ENCODE assay signal across 24 cellular contexts in genomic region chr4:153713840-153714239, GRCh38. TPM values are rescaled to one million over a fixed set of nuclear protein-coding genes. Genes with fewer than 3 reads are reported as not detected.
DNase-seq lines count a peak whose midpoint lies in the region; ATAC-seq and TF ChIP-seq lines count a peak whose summit lies in the region.
"Had no signal": no experiment of that assay in that cellular context is flagged by ENCODE, and none has a peak within 500 bp of the region (broad histone marks: within the 10 kb centered on the region; RNA-seq: fewer than 3 reads in every experiment).

No MANE protein-coding gene starts in this region.

- no peak overlapping the region for H3K27ac Mint-ChIP-seq in stimulated activated naive B cell treated with anti-CD40 and anti-IgM and Interleukin-4, amounts not matched to agents 10 μg/mL and 1 μg/mL and 100 μg/mL, for 72 hours
- H3K27ac Mint-ChIP-seq: activated B cell treated with CpG ODN at 0.5 μM for 24 hours, neural progenitor cell had no signal

- H3K27ac ChIP-seq in OCI-LY7 (ENCODE audit: low read depth, low read length, poor library complexity, severe bottlenecking) = no peak overlapping the region
- no peak overlapping the region for H3K27ac ChIP-seq in left ventricle myocardium inferior (replicated peaks)
- H3K27ac ChIP-seq: C4-2B, neural progenitor cell, thyroid gland had no signal

- H3K4me3 ChIP-seq in OCI-LY7 (ENCODE audit: low read depth, low read length, poor library complexity, severe bottlenecking) = no peak overlapping the region
- no peak overlapping the region for H3K4me3 ChIP-seq in left ventricle myocardium inferior
- H3K4me3 ChIP-seq: mucosa of descending colon, neural progenitor cell, thyroid gland had no signal

- peaks cover 0 to 4% of the 10 kb centered on the region in 2 donors for H3K36me3 Mint-ChIP-seq in stimulated activated naive B cell treated with anti-CD40 and anti-IgM and Interleukin-4, amounts not matched to agents 10 μg/mL and 1 μg/mL and 100 μg/mL, for 72 hours

- H3K4me3 Mint-ChIP-seq in stimulated activated naive B cell treated with anti-CD40 and anti-IgM and Interleukin-4, amounts not matched to agents 10 μg/mL and 1 μg/mL and 100 μg/mL, for 72 hours = no peak overlapping the region
- H3K4me3 Mint-ChIP-seq: activated B cell treated with CpG ODN at 0.5 μM for 24 hours; central memory CD8-positive, alpha-beta T cell; neural progenitor cell had no signal

- H3K36me3 ChIP-seq in OCI-LY7 (ENCODE audit: insufficient read depth, low read length) (no peaks in the 10 kb centered on the region), left ventricle myocardium inferior (no peaks in the 10 kb centered on the region)
- H3K36me3 ChIP-seq: neural progenitor cell, thyroid gland had no signal

- no TSS peak for BruUV-seq in OCI-LY7 (replicated peaks; lab: Mats Ljungman, UMichigan)

- CTCF ChIA-PET in OCI-LY7 (lab: Charles Lee; ENCODE audit: unreplicated experiment) = no interaction called here

- peaks cover 6 to 9% of the 10 kb centered on the region in 2 donors for H3K9me3 Mint-ChIP-seq in stimulated activated naive B cell treated with anti-CD40 and anti-IgM and Interleukin-4, amounts not matched to agents 10 μg/mL and 1 μg/mL and 100 μg/mL, for 72 hours
- H3K9me3 Mint-ChIP-seq: activated B cell treated with CpG ODN at 0.5 μM for 24 hours; central memory CD8-positive, alpha-beta T cell; neural progenitor cell had no signal

- peak; percentile 78 to 87 for ATAC-seq in activated CD4-positive, CD25-positive, alpha-beta regulatory T cell treated with anti-CD3 and anti-CD28 coated beads, Interleukin-2, amount 50 U/mL, for 24 hours
- peak; percentile 94 for ATAC-seq in esophagus mucosa
- ATAC-seq in stimulated activated naive B cell treated with anti-CD40 and anti-IgM and Interleukin-4, amounts not matched to agents 10 μg/mL and 1 μg/mL and 100 μg/mL, for 72 hours (replicated peaks) = peak; percentile 66 to 73
- ATAC-seq: left colon, mucosa of descending colon had no signal

- H3K9me2 ChIP-seq in OCI-LY7 (ENCODE audit: insufficient read depth, low read length) = no peaks in the 10 kb centered on the region

- H2AFZ ChIP-seq in OCI-LY7 (ENCODE audit: low read length) = no peak overlapping the region
- H2AFZ ChIP-seq: neural progenitor cell had no signal

- no peaks in the 10 kb centered on the region for H3K27me3 ChIP-seq in left ventricle myocardium inferior (ENCODE audit: low read depth)
- H3K27me3 ChIP-seq: neural progenitor cell, thyroid gland had no signal

- intact Hi-C loops in OCI-LY7 (cut with micrococcal nuclease; ENCODE audit: unreplicated experiment) (no loop called here), left ventricle myocardium inferior (cut with micrococcal nuclease) (no loop called here)

- no peaks in the 10 kb centered on the region for H4K20me1 ChIP-seq in OCI-LY7 (ENCODE audit: insufficient read depth, low read length)

- peaks cover 8 to 9% of the 10 kb centered on the region in 2 donors for H3K27me3 Mint-ChIP-seq in stimulated activated naive B cell treated with anti-CD40 and anti-IgM and Interleukin-4, amounts not matched to agents 10 μg/mL and 1 μg/mL and 100 μg/mL, for 72 hours

- H3K4me2 ChIP-seq in OCI-LY7 (ENCODE audit: low read length) = no peak overlapping the region
- H3K4me2 ChIP-seq: neural progenitor cell had no signal

- POLR2A ChIA-PET in OCI-LY7 (lab: Charles Lee) = interaction anchor here (0.7 kb wide), 1 partner anchor 56 kb away, joined by 3 read pairs; no protein-coding TSS in a partner anchor

- DNase-seq in activated CD4-positive, CD25-positive, alpha-beta regulatory T cell (lab: John Stamatoyannopoulos, UW) = no peak
- DNase-seq in RPMI7951 (ENCODE audit: low read depth) (peak; percentile 46), OCI-LY7 (ENCODE audit: low spot score) (no peak), NCI-H748 (lab: John Stamatoyannopoulos, UW; ENCODE audit: unreplicated experiment) (no peak), left ventricle myocardium inferior (no peak)
- DNase-seq in stimulated activated naive B cell treated with anti-CD40 and anti-IgM and Interleukin-4, amounts not matched to agents 10 μg/mL and 1 μg/mL and 100 μg/mL, for 72 hours = no peak
- DNase-seq: 8988T; activated B cell treated with CpG ODN at 0.5 μM for 24 hours; activated CD8-positive, alpha-beta memory T cell treated with anti-CD3 and anti-CD28 coated beads for 24 hours; DMS 273 treated with DMSO at 0.1 percent for 48 hours; effector CD4-positive, alpha-beta T cell; left colon; MM.1S; mucosa of descending colon; NCI-H187; SIG-M5; thyroid gland had no signal

- H3K79me2 ChIP-seq in OCI-LY7 (ENCODE audit: insufficient read depth, low read depth, low read length) = no peaks in the 10 kb centered on the region

- no peaks in the 10 kb centered on the region for H3K9me3 ChIP-seq in OCI-LY7 (ENCODE audit: low read length)
- H3K9me3 ChIP-seq in left ventricle myocardium inferior (replicated peaks) = peaks cover 6% of the 10 kb centered on the region
- H3K9me3 ChIP-seq: mucosa of descending colon, thyroid gland had no signal

- H3K4me1 ChIP-seq in OCI-LY7 (ENCODE audit: insufficient read depth, low read length, poor library complexity, severe bottlenecking) (no peaks in the 10 kb centered on the region), left ventricle myocardium inferior (no peaks in the 10 kb centered on the region)

- TF ChIP-seq CTCF in OCI-LY7 (conservative IDR thresholded peaks at IDR 0.05; ENCODE audit: low read length) (no peak), left ventricle myocardium inferior (IDR thresholded peaks at IDR 0.05; ENCODE audit: borderline replicate concordance) (no peak)

- H3K4me1 Mint-ChIP-seq in stimulated activated naive B cell treated with anti-CD40 and anti-IgM and Interleukin-4, amounts not matched to agents 10 μg/mL and 1 μg/mL and 100 μg/mL, for 72 hours = no peaks in the 10 kb centered on the region
- H3K4me1 Mint-ChIP-seq: activated B cell treated with CpG ODN at 0.5 μM for 24 hours; central memory CD8-positive, alpha-beta T cell had no signal

RNA-seq across cellular contexts. Expression of gene TLR2, which starts 29.8 kb away (rescaled TPM):
- 8.8 and 11.3 TPM in 2 replicates for total RNA-seq in RPMI7951 (2014; rRNA removed; shearing (Covaris generic))
- total RNA-seq in esophagus mucosa (7.0 TPM), OCI-LY7 (2022) (not detected in 2 replicates), left ventricle myocardium inferior (2.8 TPM)
- 0.28 and 1.5 TPM in 2 replicates for total RNA-seq in OCI-LY7 (2014; rRNA removed; shearing (Covaris generic))

RNA-seq across cellular contexts. Expression of gene RNF175, which starts 46.0 kb away (rescaled TPM):
- total RNA-seq in RPMI7951 (2014; rRNA removed; shearing (Covaris generic)) = 3.7 and 8.0 TPM in 2 replicates
- total RNA-seq in esophagus mucosa (not detected), OCI-LY7 (2022) (0.25 and 0.33 TPM in 2 replicates), left ventricle myocardium inferior (0.71 TPM)
- total RNA-seq in OCI-LY7 (2014; rRNA removed; shearing (Covaris generic)) = not detected in 2 replicates
- total RNA-seq: activated B cell treated with CpG ODN at 0.5 μM for 24 hours; left colon; pulmonary artery endothelial cell; T-helper 2 cell treated with Interferon-gamma antibody and Interleukin-4, amounts not matched to agents 100 ng/mL and 5 ng/mL, for 36 hours had no signal
